Comparison of ENCODE assay signal across 1 cellular context in genomic region chr1:109090415-109091195, GRCh38.
TF ChIP-seq lines count a peak whose summit lies in the region.

TMEM167B (plus strand) TSS chr1:109090764; CDS start chr1:109090873, 109 bp downstream.

TF ChIP-seq in HepG2, 621 proteins besides CTCF, POLR2A, EP300 and RAD21 (continued from another document and continues in another):
- TF ChIP-seq POGK (CRISPR knock-in tag; conservative IDR thresholded peaks at IDR 0.05) (peak; percentile 91), SP2 (CRISPR knock-in tag; IDR thresholded peaks at IDR 0.05) (peak; percentile 54), PCBP1 (IDR thresholded peaks at IDR 0.05; ENCODE audit: borderline replicate concordance, low read depth, low read length) (peak; percentile 81; the same call in 1 of the 2 replicates), SOX13 (IDR thresholded peaks at IDR 0.05) (peak; percentile 12; the same call in 1 of the 2 replicates), SOX13 (CRISPR knock-in tag; conservative IDR thresholded peaks at IDR 0.05 in 1 of 2, IDR thresholded peaks at IDR 0.05 in 1 of 2) (peak in 1 of 2 experiments; percentile 62; a peak in 2 of 4 replicates), ZNF577 (CRISPR knock-in tag; IDR thresholded peaks at IDR 0.05; ENCODE audit: borderline replicate concordance, low read depth) (no peak), SIN3B (IDR thresholded peaks at IDR 0.05; ENCODE audit: low read length) (peak; percentile 74; the same call in 1 of the 2 replicates), ZNF441 (CRISPR knock-in tag; IDR thresholded peaks at IDR 0.05; ENCODE audit: borderline replicate concordance) (peak; percentile 58; the same call in 1 of the 2 replicates), ZNF253 (CRISPR knock-in tag; IDR thresholded peaks at IDR 0.05; ENCODE audit: borderline replicate concordance) (no peak), ZNF646 (CRISPR knock-in tag; IDR thresholded peaks at IDR 0.05) (peak; percentile 44; the same call in 1 of the 2 replicates), THAP11 (CRISPR knock-in tag; IDR thresholded peaks at IDR 0.05) (peak; percentile 92), TRIM22 (IDR thresholded peaks at IDR 0.05) (no peak), THRA (CRISPR knock-in tag; IDR thresholded peaks at IDR 0.05; ENCODE audit: borderline replicate concordance) (peak; percentile 79), KMT2A (CRISPR knock-in tag; IDR thresholded peaks at IDR 0.05) (peak; percentile 98), ZNF205 (CRISPR knock-in tag; IDR thresholded peaks at IDR 0.05) (peak; percentile 88), ZNF337 (CRISPR knock-in tag; IDR thresholded peaks at IDR 0.05; ENCODE audit: borderline replicate concordance, low read depth) (peak; percentile 76; the same call in 1 of the 2 replicates), CREBL2 (CRISPR knock-in tag; IDR thresholded peaks at IDR 0.05; ENCODE audit: borderline replicate concordance) (peak; percentile 35; the same call in 1 of the 2 replicates), ZNF547 (CRISPR knock-in tag; IDR thresholded peaks at IDR 0.05) (peak; percentile 73; the same call in 1 of the 2 replicates), RFX3 (CRISPR knock-in tag; IDR thresholded peaks at IDR 0.05) (peak; percentile 29; the same call in 1 of the 2 replicates)
- TF ChIP-seq, protein P1, sequence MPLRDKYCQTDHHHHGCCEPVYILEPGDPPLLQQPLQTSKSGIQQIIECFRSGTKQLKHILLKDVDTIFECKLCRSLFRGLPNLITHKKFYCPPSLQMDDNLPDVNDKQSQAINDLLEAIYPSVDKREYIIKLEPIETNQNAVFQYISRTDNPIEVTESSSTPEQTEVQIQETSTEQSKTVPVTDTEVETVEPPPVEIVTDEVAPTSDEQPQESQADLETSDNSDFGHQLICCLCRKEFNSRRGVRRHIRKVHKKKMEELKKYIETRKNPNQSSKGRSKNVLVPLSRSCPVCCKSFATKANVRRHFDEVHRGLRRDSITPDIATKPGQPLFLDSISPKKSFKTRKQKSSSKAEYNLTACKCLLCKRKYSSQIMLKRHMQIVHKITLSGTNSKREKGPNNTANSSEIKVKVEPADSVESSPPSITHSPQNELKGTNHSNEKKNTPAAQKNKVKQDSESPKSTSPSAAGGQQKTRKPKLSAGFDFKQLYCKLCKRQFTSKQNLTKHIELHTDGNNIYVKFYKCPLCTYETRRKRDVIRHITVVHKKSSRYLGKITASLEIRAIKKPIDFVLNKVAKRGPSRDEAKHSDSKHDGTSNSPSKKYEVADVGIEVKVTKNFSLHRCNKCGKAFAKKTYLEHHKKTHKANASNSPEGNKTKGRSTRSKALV (CRISPR knock-in tag; IDR thresholded peaks at IDR 0.05), result no peak
- TF ChIP-seq, protein P2, sequence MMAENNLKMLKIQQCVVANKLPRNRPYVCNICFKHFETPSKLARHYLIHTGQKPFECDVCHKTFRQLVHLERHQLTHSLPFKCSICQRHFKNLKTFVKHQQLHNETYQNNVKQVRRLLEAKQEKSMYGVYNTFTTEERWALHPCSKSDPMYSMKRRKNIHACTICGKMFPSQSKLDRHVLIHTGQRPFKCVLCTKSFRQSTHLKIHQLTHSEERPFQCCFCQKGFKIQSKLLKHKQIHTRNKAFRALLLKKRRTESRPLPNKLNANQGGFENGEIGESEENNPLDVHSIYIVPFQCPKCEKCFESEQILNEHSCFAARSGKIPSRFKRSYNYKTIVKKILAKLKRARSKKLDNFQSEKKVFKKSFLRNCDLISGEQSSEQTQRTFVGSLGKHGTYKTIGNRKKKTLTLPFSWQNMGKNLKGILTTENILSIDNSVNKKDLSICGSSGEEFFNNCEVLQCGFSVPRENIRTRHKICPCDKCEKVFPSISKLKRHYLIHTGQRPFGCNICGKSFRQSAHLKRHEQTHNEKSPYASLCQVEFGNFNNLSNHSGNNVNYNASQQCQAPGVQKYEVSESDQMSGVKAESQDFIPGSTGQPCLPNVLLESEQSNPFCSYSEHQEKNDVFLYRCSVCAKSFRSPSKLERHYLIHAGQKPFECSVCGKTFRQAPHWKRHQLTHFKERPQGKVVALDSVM (CRISPR knock-in tag; IDR thresholded peaks at IDR 0.05), result peak; percentile 64; the same call in 1 of the 2 replicates
- TF ChIP-seq, protein P3, sequence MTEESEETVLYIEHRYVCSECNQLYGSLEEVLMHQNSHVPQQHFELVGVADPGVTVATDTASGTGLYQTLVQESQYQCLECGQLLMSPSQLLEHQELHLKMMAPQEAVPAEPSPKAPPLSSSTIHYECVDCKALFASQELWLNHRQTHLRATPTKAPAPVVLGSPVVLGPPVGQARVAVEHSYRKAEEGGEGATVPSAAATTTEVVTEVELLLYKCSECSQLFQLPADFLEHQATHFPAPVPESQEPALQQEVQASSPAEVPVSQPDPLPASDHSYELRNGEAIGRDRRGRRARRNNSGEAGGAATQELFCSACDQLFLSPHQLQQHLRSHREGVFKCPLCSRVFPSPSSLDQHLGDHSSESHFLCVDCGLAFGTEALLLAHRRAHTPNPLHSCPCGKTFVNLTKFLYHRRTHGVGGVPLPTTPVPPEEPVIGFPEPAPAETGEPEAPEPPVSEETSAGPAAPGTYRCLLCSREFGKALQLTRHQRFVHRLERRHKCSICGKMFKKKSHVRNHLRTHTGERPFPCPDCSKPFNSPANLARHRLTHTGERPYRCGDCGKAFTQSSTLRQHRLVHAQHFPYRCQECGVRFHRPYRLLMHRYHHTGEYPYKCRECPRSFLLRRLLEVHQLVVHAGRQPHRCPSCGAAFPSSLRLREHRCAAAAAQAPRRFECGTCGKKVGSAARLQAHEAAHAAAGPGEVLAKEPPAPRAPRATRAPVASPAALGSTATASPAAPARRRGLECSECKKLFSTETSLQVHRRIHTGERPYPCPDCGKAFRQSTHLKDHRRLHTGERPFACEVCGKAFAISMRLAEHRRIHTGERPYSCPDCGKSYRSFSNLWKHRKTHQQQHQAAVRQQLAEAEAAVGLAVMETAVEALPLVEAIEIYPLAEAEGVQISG (CRISPR knock-in tag; IDR thresholded peaks at IDR 0.05), result peak; percentile 98
- TF ChIP-seq, protein P4, sequence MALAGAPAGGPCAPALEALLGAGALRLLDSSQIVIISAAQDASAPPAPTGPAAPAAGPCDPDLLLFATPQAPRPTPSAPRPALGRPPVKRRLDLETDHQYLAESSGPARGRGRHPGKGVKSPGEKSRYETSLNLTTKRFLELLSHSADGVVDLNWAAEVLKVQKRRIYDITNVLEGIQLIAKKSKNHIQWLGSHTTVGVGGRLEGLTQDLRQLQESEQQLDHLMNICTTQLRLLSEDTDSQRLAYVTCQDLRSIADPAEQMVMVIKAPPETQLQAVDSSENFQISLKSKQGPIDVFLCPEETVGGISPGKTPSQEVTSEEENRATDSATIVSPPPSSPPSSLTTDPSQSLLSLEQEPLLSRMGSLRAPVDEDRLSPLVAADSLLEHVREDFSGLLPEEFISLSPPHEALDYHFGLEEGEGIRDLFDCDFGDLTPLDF (CRISPR knock-in tag; IDR thresholded peaks at IDR 0.05), result no peak
- TF ChIP-seq, protein P5, sequence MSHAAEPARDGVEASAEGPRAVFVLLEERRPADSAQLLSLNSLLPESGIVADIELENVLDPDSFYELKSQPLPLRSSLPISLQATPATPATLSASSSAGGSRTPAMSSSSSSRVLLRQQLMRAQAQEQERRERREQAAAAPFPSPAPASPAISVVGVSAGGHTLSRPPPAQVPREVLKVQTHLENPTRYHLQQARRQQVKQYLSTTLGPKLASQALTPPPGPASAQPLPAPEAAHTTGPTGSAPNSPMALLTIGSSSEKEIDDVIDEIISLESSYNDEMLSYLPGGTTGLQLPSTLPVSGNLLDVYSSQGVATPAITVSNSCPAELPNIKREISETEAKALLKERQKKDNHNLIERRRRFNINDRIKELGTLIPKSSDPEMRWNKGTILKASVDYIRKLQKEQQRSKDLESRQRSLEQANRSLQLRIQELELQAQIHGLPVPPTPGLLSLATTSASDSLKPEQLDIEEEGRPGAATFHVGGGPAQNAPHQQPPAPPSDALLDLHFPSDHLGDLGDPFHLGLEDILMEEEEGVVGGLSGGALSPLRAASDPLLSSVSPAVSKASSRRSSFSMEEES (CRISPR knock-in tag; IDR thresholded peaks at IDR 0.05), result peak; percentile 63; the same call in 1 of the 2 replicates
